In the genomic region with DNA sequence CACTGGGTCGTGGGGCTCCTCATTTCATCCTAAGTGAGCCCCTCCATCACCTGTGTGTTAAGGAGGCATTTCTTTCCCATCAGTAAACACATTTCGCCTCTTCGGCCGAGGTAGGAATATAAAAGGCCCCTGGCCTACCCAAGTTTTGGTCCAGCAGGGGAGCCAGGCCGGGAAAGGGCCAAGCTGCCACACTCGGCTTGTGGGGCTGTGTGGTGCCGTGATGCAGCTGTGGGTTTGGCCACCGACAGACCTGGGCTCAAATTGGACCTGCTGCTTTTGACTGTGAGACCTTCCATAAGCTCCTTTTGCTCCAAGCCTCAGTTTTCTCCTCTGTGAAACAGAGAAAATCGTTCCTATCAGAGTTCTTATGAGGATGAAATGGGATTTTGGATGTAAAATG, we compare ENCODE assay signal across 8 cellular contexts. TPM values are rescaled to one million over a fixed set of nuclear protein-coding genes. Genes with fewer than 3 reads are reported as not detected.
A peak's percentile ranks its signal among the peaks of the same experiment; 100 is the strongest.
DNase-seq lines count a peak whose midpoint lies in the region; ATAC-seq and TF ChIP-seq lines count a peak whose summit lies in the region.

No MANE protein-coding gene starts in this region.

- no peaks in the 10 kb centered on the region for H3K36me3 Mint-ChIP-seq in glutamatergic neuron (ENCODE audit: unreplicated experiment)

- DNase-seq in GM23248 (peak; percentile 14), WERI-Rb-1 (no peak), glutamatergic neuron (no peak), skeletal muscle cell (ENCODE audit: low read depth) (no peak), SK-N-DZ (ENCODE audit: low spot score) (no peak), NCI-H526 (lab: John Stamatoyannopoulos, UW) (no peak)
- DNase-seq in effector CD4-positive, alpha-beta T cell, result no peak

- peaks cover 8% of the 10 kb centered on the region for H3K27me3 Mint-ChIP-seq in glutamatergic neuron (ENCODE audit: unreplicated experiment)

- peak overlapping the region; percentile 92 for H3K9ac ChIP-seq in GM23248

- H3K9me3 Mint-ChIP-seq in glutamatergic neuron (ENCODE audit: unreplicated experiment), result peaks cover 6% of the 10 kb centered on the region

- in situ Hi-C loops in GM23248 (cut with MboI), result no loop called here

- peaks cover 14% of the 10 kb centered on the region for H3K4me1 Mint-ChIP-seq in glutamatergic neuron (ENCODE audit: low read depth, unreplicated experiment)

- H4K20me1 ChIP-seq in GM23248 (ENCODE audit: insufficient read depth), result no peaks in the 10 kb centered on the region

- no peaks in the 10 kb centered on the region for H3F3A ChIP-seq in GM23248 (ENCODE audit: insufficient read depth)

- H3K79me2 ChIP-seq in GM23248 (ENCODE audit: insufficient read depth), result peaks cover 22% of the 10 kb centered on the region

- 49 to 58% methylated on average over 9 of the region's 9 CpGs for WGBS in GM23248 (ENCODE audit: low coverage in 1 of 2, low lambda C conversion rate in 2 of 2, missing lambda C conversion rate in 2 of 2), 2 experiments

- peak overlapping the region; percentile 96 for H2AFZ ChIP-seq in GM23248

- H3K4me2 ChIP-seq in GM23248 (ENCODE audit: unreplicated experiment), result peak overlapping the region; percentile 72

- H3K9me3 ChIP-seq in GM23248 (ENCODE audit: low read depth) (no peaks in the 10 kb centered on the region), WERI-Rb-1 (ENCODE audit: severe bottlenecking) (peaks cover 2% of the 10 kb centered on the region)

- no peaks in the 10 kb centered on the region for H3K9me2 ChIP-seq in GM23248 (ENCODE audit: insufficient read depth)

- H3K27me3 ChIP-seq in GM23248 (replicated peaks; ENCODE audit: insufficient read depth) (no peaks in the 10 kb centered on the region), WERI-Rb-1 (ENCODE audit: insufficient read depth, low read depth, severe bottlenecking) (no peaks in the 10 kb centered on the region)

- ATAC-seq in GM19395 (IDR thresholded peaks at IDR 0.05; ENCODE audit: unreplicated experiment), result no peak

- peak overlapping the region; percentile 94 for H3K27ac Mint-ChIP-seq in glutamatergic neuron (ENCODE audit: unreplicated experiment)

- peaks cover 5% of the 10 kb centered on the region; the same call in 1 of the 2 replicates for H3K4me1 ChIP-seq in GM23248 (ENCODE audit: insufficient read depth)

- no peak overlapping the region for H3K27ac ChIP-seq in GM23248
- peak overlapping the region; percentile 83; the same call in 1 of the 2 replicates for H3K27ac ChIP-seq in WERI-Rb-1

- H3K4me3 ChIP-seq in GM23248 (peak overlapping the region; percentile 91), WERI-Rb-1 (ENCODE audit: low read depth, low read length) (peak overlapping the region; percentile 83), skeletal muscle cell (ENCODE audit: low read depth, low read length) (peak overlapping the region; percentile 100)

- TF ChIP-seq CTCF in WERI-Rb-1 (IDR thresholded peaks at IDR 0.05; ENCODE audit: low read depth, low read length) (no peak), glutamatergic neuron (IDR thresholded peaks at IDR 0.05; ENCODE audit: partially characterized antibody, unreplicated experiment) (no peak)

- peak overlapping the region; percentile 98 for H3K4me3 Mint-ChIP-seq in glutamatergic neuron (ENCODE audit: unreplicated experiment)

- no peaks in the 10 kb centered on the region; the same call in 1 of the 2 replicates for H3K36me3 ChIP-seq in GM23248 (ENCODE audit: low read depth)
- peaks cover 39% of the 10 kb centered on the region for H3K36me3 ChIP-seq in WERI-Rb-1

RNA-seq across cellular contexts. Expression of gene NDUFV1, which starts 0.8 kb away (rescaled TPM):
- 168 and 209 TPM in 2 replicates for total RNA-seq in GM23248 (2014; rRNA removed; shearing (Covaris generic))
- polyA plus RNA-seq in GM23248 (2016; fragmentation: Nextera tagmentation; extraction: Ambion mirVana), result 136 TPM in 2 replicates
- total RNA-seq in glutamatergic neuron (ENCODE audit: unreplicated experiment), result 216 TPM
- polyA plus RNA-seq in SK-N-DZ (2014; cell fraction: cytosol; rRNA removed), result 395 and 424 TPM in 2 replicates
- polyA plus RNA-seq in SK-N-DZ (2014; cell fraction: nucleus; rRNA removed), result 612 and 857 TPM in 2 replicates

RNA-seq across cellular contexts. Expression of gene NUDT8, which starts 22.2 kb away (rescaled TPM):
- 2.0 and 4.8 TPM in 2 replicates for total RNA-seq in GM23248 (2014; rRNA removed; shearing (Covaris generic))
- 4.1 TPM in 2 replicates for polyA plus RNA-seq in GM23248 (2016; fragmentation: Nextera tagmentation; extraction: Ambion mirVana)
- total RNA-seq in glutamatergic neuron (ENCODE audit: unreplicated experiment), result 5.8 TPM
- polyA plus RNA-seq in SK-N-DZ (2014; cell fraction: cytosol; rRNA removed), result 0.53 and 3.9 TPM in 2 replicates
- 7.1 and 8.2 TPM in 2 replicates for polyA plus RNA-seq in SK-N-DZ (2014; cell fraction: nucleus; rRNA removed)

RNA-seq across cellular contexts. Expression of gene GSTP1, which starts 23.9 kb away (rescaled TPM):
- total RNA-seq in GM23248 (2014; rRNA removed; shearing (Covaris generic)), result 355 and 606 TPM in 2 replicates
- polyA plus RNA-seq in GM23248 (2016; fragmentation: Nextera tagmentation; extraction: Ambion mirVana), result 743 and 767 TPM in 2 replicates
- total RNA-seq in glutamatergic neuron (ENCODE audit: unreplicated experiment), result 712 TPM
- polyA plus RNA-seq in SK-N-DZ (2014; cell fraction: cytosol; rRNA removed), result 770 and 836 TPM in 2 replicates
- polyA plus RNA-seq in SK-N-DZ (2014; cell fraction: nucleus; rRNA removed), result 584 and 761 TPM in 2 replicates

RNA-seq across cellular contexts. Expression of gene TBX10, which starts 32.1 kb away (rescaled TPM):
- not detected in 2 replicates for total RNA-seq in GM23248 (2014; rRNA removed; shearing (Covaris generic))
- not detected in 2 replicates for polyA plus RNA-seq in GM23248 (2016; fragmentation: Nextera tagmentation; extraction: Ambion mirVana)
- not detected for total RNA-seq in glutamatergic neuron (ENCODE audit: unreplicated experiment)
- not detected in 2 replicates for polyA plus RNA-seq in SK-N-DZ (2014; cell fraction: cytosol; rRNA removed)
- polyA plus RNA-seq in SK-N-DZ (2014; cell fraction: nucleus; rRNA removed), result not detected in 2 replicates

RNA-seq across cellular contexts. Expression of gene ACY3, which starts 43.0 kb away (rescaled TPM):
- not detected in 2 replicates for total RNA-seq in GM23248 (2014; rRNA removed; shearing (Covaris generic))
- not detected in 2 replicates for polyA plus RNA-seq in GM23248 (2016; fragmentation: Nextera tagmentation; extraction: Ambion mirVana)
- not detected for total RNA-seq in glutamatergic neuron (ENCODE audit: unreplicated experiment)
- not detected in 2 replicates for polyA plus RNA-seq in SK-N-DZ (2014; cell fraction: cytosol; rRNA removed)
- polyA plus RNA-seq in SK-N-DZ (2014; cell fraction: nucleus; rRNA removed), result not detected in 2 replicates
